11 cellular contexts compared by ENCODE assay signal in genomic region chr17:67488161-67488560, GRCh38.
A peak's percentile ranks its signal among the peaks of the same experiment; 100 is the strongest.
DNase-seq lines count a peak whose midpoint lies in the region; ATAC-seq, FAIRE-seq and TF ChIP-seq lines count a peak whose summit lies in the region.
"Had no signal": no experiment of that assay in that cellular context is flagged by ENCODE, and none has a peak within 500 bp of the region (broad histone marks: within the 10 kb centered on the region; RNA-seq: fewer than 3 reads in every experiment).

No MANE protein-coding gene starts in this region.

- intact Hi-C loops in HepG2 (cut with micrococcal nuclease; ENCODE audit: unreplicated experiment): no loop called here

- no peak overlapping the region for H3K4me3 Mint-ChIP-seq in GM23338
- H3K4me3 Mint-ChIP-seq in stimulated activated memory B cell treated with anti-CD40 and anti-IgM and Interleukin-4, amounts not matched to agents 10 μg/mL and 1 μg/mL and 100 μg/mL, for 72 hours: no peak overlapping the region
- H3K4me3 Mint-ChIP-seq: activated CD4-positive, alpha-beta memory T cell treated with anti-CD3 and anti-CD28 coated beads, Interleukin-2, amount 10 ng/mL, durations not matched to agents 7 days and 5 days had no signal

- no peak overlapping the region for H3K27ac Mint-ChIP-seq in GM23338
- H3K27ac Mint-ChIP-seq in stimulated activated memory B cell treated with anti-CD40 and anti-IgM and Interleukin-4, amounts not matched to agents 10 μg/mL and 1 μg/mL and 100 μg/mL, for 72 hours: peak overlapping the region; percentile 53

- H3K4me2 ChIP-seq in GM23338 (no peak overlapping the region), HepG2 (ENCODE audit: low read depth, low read length) (peak overlapping the region; percentile 13; the same call in 1 of the 2 replicates)

- DNase-seq in GM23338 (ENCODE audit: low spot score) (no peak), HepG2 (ENCODE audit: low spot score) (no peak), germinal center (ENCODE audit: low spot score) (no peak)
- DNase-seq in stimulated activated CD4-positive, alpha-beta T cell treated with anti-CD3 and anti-CD28 coated beads, Interleukin-2, amount 100 ng/mL, for 24 hours: no peak
- DNase-seq in activated CD4-positive, alpha-beta T cell treated with anti-CD3 and anti-CD28 coated beads for 48 hours: no peak
- DNase-seq: activated CD4-positive, alpha-beta memory T cell treated with anti-CD3 and anti-CD28 coated beads, Interleukin-2, amount 10 ng/mL, durations not matched to agents 7 days and 5 days; NCI-H526 treated with DMSO at 0.1 percent for 48 hours had no signal

- H3K9me3 Mint-ChIP-seq in GM23338: no peaks in the 10 kb centered on the region
- no peaks in the 10 kb centered on the region for H3K9me3 Mint-ChIP-seq in stimulated activated memory B cell treated with anti-CD40 and anti-IgM and Interleukin-4, amounts not matched to agents 10 μg/mL and 1 μg/mL and 100 μg/mL, for 72 hours
- H3K9me3 Mint-ChIP-seq: activated CD4-positive, alpha-beta memory T cell treated with anti-CD3 and anti-CD28 coated beads, Interleukin-2, amount 10 ng/mL, durations not matched to agents 7 days and 5 days had no signal

- WGBS in ectodermal cell, 2 experiments: 84% methylated on average over 12 of the region's 12 CpGs
- WGBS in HepG2 (ENCODE audit: low lambda C conversion rate): 29% methylated on average over 10 of the region's 12 CpGs

- no peak for TF ChIP-seq RAD21 in HepG2 (CRISPR knock-in tag; IDR thresholded peaks at IDR 0.05)

- H3K27me3 ChIP-seq in GM23338 (ENCODE audit: insufficient read depth) (no peaks in the 10 kb centered on the region), ectodermal cell (ENCODE audit: control insufficient read depth, insufficient read depth, low read length, poor library complexity, severe bottlenecking) (no peaks in the 10 kb centered on the region), HepG2 (ENCODE audit: control insufficient read depth in 1 of 2, insufficient read depth in 2 of 2, low read length in 2 of 2) (no peaks in the 10 kb centered on the region)
- H3K27me3 ChIP-seq: ascending aorta had no signal

- in situ Hi-C loops in HepG2 (cut with HindIII; ENCODE audit: extremely low pct_ligation_motif_present, low pct_unique_long_range_greater_than_20kb): no loop called here

- TF ChIP-seq CTCF in GM23338 (conservative IDR thresholded peaks at IDR 0.05; ENCODE audit: low read depth in 2 of 2) (no peak), HepG2 (CRISPR knock-in tag; IDR thresholded peaks at IDR 0.05) (no peak)

- BruUV-seq in HepG2 (replicated peaks; lab: Mats Ljungman, UMichigan): no TSS peak

- H3K27ac ChIP-seq in GM23338 (ENCODE audit: low read depth): peak overlapping the region; percentile 60; the same call in 1 of the 2 replicates
- peak overlapping the region; percentile 79 for H3K27ac ChIP-seq in ectodermal cell (ENCODE audit: insufficient read depth, low read depth, low read length, poor library complexity, severe bottlenecking)
- no peak overlapping the region for H3K27ac ChIP-seq in HepG2 (ENCODE audit: extremely low read length, insufficient read depth, low read length)
- H3K27ac ChIP-seq: ascending aorta had no signal

- H3K9ac ChIP-seq in HepG2 (ENCODE audit: insufficient read depth, low read depth, low read length): no peak overlapping the region

- H2AFZ ChIP-seq in GM23338 (no peak overlapping the region), HepG2 (ENCODE audit: low read length) (no peak overlapping the region)

- H3K9me2 ChIP-seq in GM23338 (ENCODE audit: insufficient read depth): no peaks in the 10 kb centered on the region

- peaks cover 86% of the 10 kb centered on the region for H3K79me2 ChIP-seq in GM23338 (replicated peaks; ENCODE audit: insufficient read depth)
- H3K79me2 ChIP-seq in HepG2 (ENCODE audit: insufficient read depth, low read length): no peaks in the 10 kb centered on the region

- no peaks in the 10 kb centered on the region for H3K36me3 ChIP-seq in GM23338 (ENCODE audit: insufficient read depth)
- H3K36me3 ChIP-seq in ectodermal cell (ENCODE audit: control insufficient read depth, insufficient read depth, low read length): no peaks in the 10 kb centered on the region
- no peaks in the 10 kb centered on the region for H3K36me3 ChIP-seq in HepG2 (replicated peaks in 1 of 2; ENCODE audit: control insufficient read depth in 1 of 2, insufficient read depth in 2 of 2, low read length in 2 of 2)
- H3K36me3 ChIP-seq: ascending aorta had no signal

- H3K4me3 ChIP-seq in GM23338: no peak overlapping the region
- no peak overlapping the region for H3K4me3 ChIP-seq in ectodermal cell (ENCODE audit: insufficient read depth, low read depth, low read length)
- H3K4me3 ChIP-seq in HepG2 (replicated peaks in 1 of 3; ENCODE audit: insufficient read depth in 1 of 3, low read depth in 2 of 3, low read length in 3 of 3): no peak overlapping the region
- H3K4me3 ChIP-seq: ascending aorta had no signal

- POLR2A ChIA-PET in HepG2 (lab: Yijun Ruan, JAX): no interaction called here

- ATAC-seq in GM23338 (no peak), HepG2 (peak; percentile 91), GM19463 (IDR thresholded peaks at IDR 0.05; ENCODE audit: unreplicated experiment) (no peak)
- ATAC-seq in stimulated activated memory B cell treated with anti-CD40 and anti-IgM and Interleukin-4, amounts not matched to agents 10 μg/mL and 1 μg/mL and 100 μg/mL, for 72 hours: no peak

- TF ChIP-seq EP300 in HepG2 (IDR thresholded peaks at IDR 0.05; ENCODE audit: low read depth in 2 of 2, low read length in 2 of 2) (no peak), HepG2 (CRISPR knock-in tag; IDR thresholded peaks at IDR 0.05; ENCODE audit: borderline replicate concordance) (no peak)

- no peaks in the 10 kb centered on the region for H3K9me3 ChIP-seq in ectodermal cell (ENCODE audit: control insufficient read depth, low read length)
- no peaks in the 10 kb centered on the region for H3K9me3 ChIP-seq in HepG2 (ENCODE audit: low read length)
- H3K9me3 ChIP-seq: ascending aorta had no signal

- H3K36me3 Mint-ChIP-seq in GM23338 (ENCODE audit: low read depth): peaks cover 10% of the 10 kb centered on the region; the same call in 2 of the 3 replicates
- H3K36me3 Mint-ChIP-seq in stimulated activated memory B cell treated with anti-CD40 and anti-IgM and Interleukin-4, amounts not matched to agents 10 μg/mL and 1 μg/mL and 100 μg/mL, for 72 hours: peaks cover 5% of the 10 kb centered on the region

- H4K20me1 ChIP-seq in GM23338 (replicated peaks; ENCODE audit: insufficient read depth): no peaks in the 10 kb centered on the region
- no peaks in the 10 kb centered on the region for H4K20me1 ChIP-seq in HepG2 (ENCODE audit: insufficient read depth, low read length)

- H3K27me3 Mint-ChIP-seq in GM23338 (ENCODE audit: insufficient read depth, low read depth, poor library complexity): peaks cover 5% of the 10 kb centered on the region
- H3K27me3 Mint-ChIP-seq in stimulated activated memory B cell treated with anti-CD40 and anti-IgM and Interleukin-4, amounts not matched to agents 10 μg/mL and 1 μg/mL and 100 μg/mL, for 72 hours: no peaks in the 10 kb centered on the region
- H3K27me3 Mint-ChIP-seq: activated CD4-positive, alpha-beta memory T cell treated with anti-CD3 and anti-CD28 coated beads, Interleukin-2, amount 10 ng/mL, durations not matched to agents 7 days and 5 days had no signal

- no peaks in the 10 kb centered on the region; the same call in 1 of the 2 replicates for H3F3A ChIP-seq in GM23338 (replicated peaks; ENCODE audit: low read depth)

- peaks cover 35% of the 10 kb centered on the region for H3K4me1 Mint-ChIP-seq in GM23338
- H3K4me1 Mint-ChIP-seq in stimulated activated memory B cell treated with anti-CD40 and anti-IgM and Interleukin-4, amounts not matched to agents 10 μg/mL and 1 μg/mL and 100 μg/mL, for 72 hours: peaks cover 21% of the 10 kb centered on the region

- peaks cover 34% of the 10 kb centered on the region for H3K4me1 ChIP-seq in GM23338 (ENCODE audit: insufficient read depth)
- peaks cover 21% of the 10 kb centered on the region for H3K4me1 ChIP-seq in ectodermal cell (ENCODE audit: control insufficient read depth, insufficient read depth, low read length)
- H3K4me1 ChIP-seq in HepG2 (ENCODE audit: insufficient read depth, low read length): peaks cover 17% of the 10 kb centered on the region

- CTCF ChIA-PET in HepG2 (lab: Yijun Ruan, JAX; ENCODE audit: low intra/inter-chr PET ratio, low total read pairs): no interaction called here

- FAIRE-seq in HepG2 (lab: Jason Lieb, UNC): no peak

- TF ChIP-seq POLR2A in HepG2 (IDR thresholded peaks at IDR 0.05; ENCODE audit: insufficient read depth in 1 of 2, low read depth in 2 of 2, low read length in 2 of 2): no peak

TF ChIP-seq in HepG2, 621 proteins besides CTCF, POLR2A, EP300 and RAD21 (continues in another document):
- TF ChIP-seq, protein P1, sequence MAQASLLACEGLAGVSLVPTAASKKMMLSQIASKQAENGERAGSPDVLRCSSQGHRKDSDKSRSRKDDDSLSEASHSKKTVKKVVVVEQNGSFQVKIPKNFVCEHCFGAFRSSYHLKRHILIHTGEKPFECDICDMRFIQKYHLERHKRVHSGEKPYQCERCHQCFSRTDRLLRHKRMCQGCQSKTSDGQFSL (CRISPR knock-in tag; IDR thresholded peaks at IDR 0.05): no peak
- no peak for TF ChIP-seq ZBTB8A (CRISPR knock-in tag; IDR thresholded peaks at IDR 0.05; ENCODE audit: borderline replicate concordance, low read depth)
- no peak for TF ChIP-seq SAP130 (CRISPR knock-in tag; IDR thresholded peaks at IDR 0.05; ENCODE audit: low read depth)
- TF ChIP-seq HNF4G (IDR thresholded peaks at IDR 0.05; ENCODE audit: borderline replicate concordance, low read depth, low read length): peak; percentile 7; the same call in 1 of the 2 replicates
- TF ChIP-seq HNF4G (CRISPR knock-in tag; IDR thresholded peaks at IDR 0.05; ENCODE audit: borderline replicate concordance, low read depth): no peak
- 0 out of 2 replicates have a peak, but pooled peaks have one; percentile 46 for TF ChIP-seq ZNF292 (CRISPR knock-in tag; IDR thresholded peaks at IDR 0.05; ENCODE audit: borderline replicate concordance, low read depth)
- TF ChIP-seq CENPT (CRISPR knock-in tag; IDR thresholded peaks at IDR 0.05; ENCODE audit: low read depth): no peak
- TF ChIP-seq ZNF430 (CRISPR knock-in tag; IDR thresholded peaks at IDR 0.05): no peak
- 0 out of 2 replicates have a peak, but pooled peaks have one; percentile 42 for TF ChIP-seq TEF (CRISPR knock-in tag; IDR thresholded peaks at IDR 0.05)
- TF ChIP-seq, protein P2, sequence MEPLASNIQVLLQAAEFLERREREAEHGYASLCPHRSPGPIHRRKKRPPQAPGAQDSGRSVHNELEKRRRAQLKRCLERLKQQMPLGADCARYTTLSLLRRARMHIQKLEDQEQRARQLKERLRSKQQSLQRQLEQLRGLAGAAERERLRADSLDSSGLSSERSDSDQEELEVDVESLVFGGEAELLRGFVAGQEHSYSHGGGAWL (CRISPR knock-in tag; IDR thresholded peaks at IDR 0.05): no peak
